8 cellular contexts compared by ENCODE assay signal in the genomic region with DNA sequence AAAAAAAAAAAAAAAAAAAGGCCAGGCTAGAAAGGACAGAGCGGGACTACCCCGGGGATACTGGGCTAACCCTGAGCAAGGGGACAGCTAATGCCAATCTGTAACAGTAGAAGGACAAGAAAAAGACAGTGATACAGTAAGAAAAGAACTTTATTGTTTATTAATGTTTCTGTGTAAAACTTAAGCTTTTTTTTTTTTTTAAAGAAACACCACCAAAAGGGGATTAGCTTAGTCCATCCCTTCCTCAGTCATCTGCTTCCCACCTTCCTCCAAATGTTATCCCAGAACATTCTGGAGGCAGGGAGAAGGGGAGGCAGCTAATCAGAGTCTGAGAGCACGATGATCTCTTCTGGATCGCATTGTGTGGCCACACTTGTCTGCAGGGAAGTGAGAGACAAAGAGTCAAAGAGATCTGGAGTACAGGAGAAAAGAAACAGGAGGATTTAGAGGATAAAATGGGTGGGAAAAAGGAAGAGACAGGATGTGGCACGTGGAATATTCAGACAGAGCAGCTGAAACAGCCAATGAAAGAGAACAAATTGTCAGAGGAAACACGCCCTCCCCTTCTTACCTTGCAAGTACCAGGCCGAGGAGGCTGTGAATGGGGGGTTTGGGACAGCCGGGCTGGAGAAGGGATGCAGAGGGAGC. TPM values are rescaled to one million over a fixed set of nuclear protein-coding genes. Genes with fewer than 3 reads are reported as not detected.
DNase-seq lines count a peak whose midpoint lies in the region; ATAC-seq, FAIRE-seq and TF ChIP-seq lines count a peak whose summit lies in the region.

No MANE protein-coding gene starts in this region.

- ATAC-seq in GM21390 (IDR thresholded peaks at IDR 0.05; ENCODE audit: unreplicated experiment), result no peak
- ATAC-seq in HG02610 (IDR thresholded peaks at IDR 0.05; ENCODE audit: unreplicated experiment), result no peak

- H3K27me3 ChIP-seq in right atrium auricular region (no peaks in the 10 kb centered on the region), bronchial epithelial cell (ENCODE audit: control insufficient read depth, insufficient read depth, low read length) (no peaks in the 10 kb centered on the region), muscle layer of colon (ENCODE audit: control insufficient read depth in 1 of 2, insufficient read depth in 2 of 2, low read length in 2 of 2) (no peaks in the 10 kb centered on the region)

- no peak for FAIRE-seq in bronchial epithelial cell (lab: Jason Lieb, UNC)

- H3K27ac ChIP-seq in right atrium auricular region (peak overlapping the region; percentile 85), muscle layer of colon (ENCODE audit: low read depth, low read length) (peak overlapping the region; percentile 86)

- H3K4me3 ChIP-seq in right atrium auricular region (peak overlapping the region; percentile 47 to 62), bronchial epithelial cell (ENCODE audit: low read depth, low read length) (peak overlapping the region; percentile 49), muscle layer of colon (ENCODE audit: low read depth in 1 of 2, low read length in 2 of 2) (peak overlapping the region in 1 of 2 donors; percentile 74)

- no peak for TF ChIP-seq CTCF in right atrium auricular region (IDR thresholded peaks at IDR 0.05)
- TF ChIP-seq CTCF in bronchial epithelial cell (IDR thresholded peaks at IDR 0.05; ENCODE audit: insufficient read depth, low read length, severe bottlenecking), result no peak

- H3K9me3 ChIP-seq in right atrium auricular region (no peaks in the 10 kb centered on the region), muscle layer of colon (ENCODE audit: low read length) (no peaks in the 10 kb centered on the region)

- H3K4me1 ChIP-seq in right atrium auricular region, result peaks cover 0 to 68% of the 10 kb centered on the region in 2 donors
- peaks cover 52% of the 10 kb centered on the region for H3K4me1 ChIP-seq in muscle layer of colon (ENCODE audit: insufficient read depth, low read length)

- H3K36me3 ChIP-seq in right atrium auricular region (peaks cover 28% of the 10 kb centered on the region), bronchial epithelial cell (ENCODE audit: control insufficient read depth, insufficient read depth, low read length) (peaks cover 24% of the 10 kb centered on the region), muscle layer of colon (ENCODE audit: insufficient read depth, low read length) (peaks cover 36% of the 10 kb centered on the region)

- intact Hi-C loops in cardiac septum (cut with DNase I), result no loop called here

- no peak overlapping the region for H3K9ac ChIP-seq in muscle layer of colon (ENCODE audit: low read length)

- DNase-seq in right atrium auricular region (ENCODE audit: low spot score) (no peak), cardiac septum (ENCODE audit: low spot score) (no peak), bronchial epithelial cell (ENCODE audit: low read depth) (no peak), foreskin melanocyte (no peak)
- no peak for DNase-seq in stimulated activated CD8-positive, alpha-beta memory T cell treated with anti-CD3 and anti-CD28 coated beads, Interleukin-4, amount 100 ng/mL, for 48 hours

RNA-seq across cellular contexts. Expression of gene ZBTB22, which starts 1.0 kb away (rescaled TPM):
- total RNA-seq in right atrium auricular region (10 to 100 TPM; 11.9 to 18.9 TPM), cardiac septum (19.9 TPM), bronchial epithelial cell (13.2 and 20.1 TPM in 2 replicates)

RNA-seq across cellular contexts. Expression of gene DAXX, which starts 4.2 kb away (rescaled TPM):
- total RNA-seq in right atrium auricular region (10 to 100 TPM; 22.6 to 31.8 TPM), cardiac septum (19.8 TPM), bronchial epithelial cell (27.4 and 53.1 TPM in 2 replicates)

RNA-seq across cellular contexts. Expression of gene TAPBP, which starts 4.7 kb away (rescaled TPM):
- total RNA-seq in right atrium auricular region (100 to 1,000 TPM in 1 of 2 donors, 10 to 100 TPM in 1; 80.0 to 103 TPM), cardiac septum (85.8 TPM), bronchial epithelial cell (11.6 and 24.3 TPM in 2 replicates)

RNA-seq across cellular contexts. Expression of gene RGL2, which starts 19.8 kb away (rescaled TPM):
- total RNA-seq in right atrium auricular region (10 to 100 TPM; 23.0 to 36.9 TPM), cardiac septum (46.9 TPM), bronchial epithelial cell (22.6 and 27.7 TPM in 2 replicates)

RNA-seq across cellular contexts. Expression of gene PFDN6, which starts 29.1 kb away (rescaled TPM):
- total RNA-seq in right atrium auricular region (10 to 100 TPM; 23.4 to 29.5 TPM), cardiac septum (35.1 TPM), bronchial epithelial cell (61.7 and 64.5 TPM in 2 replicates)
